In genomic region chr10:86792768-86793167, GRCh38 we compare ENCODE assay signal across 19 cellular contexts. TPM values are rescaled to one million over a fixed set of nuclear protein-coding genes. Genes with fewer than 3 reads are reported as not detected.
DNase-seq lines count a peak whose midpoint lies in the region; ATAC-seq and TF ChIP-seq lines count a peak whose summit lies in the region.
"Had no signal": no experiment of that assay in that cellular context is flagged by ENCODE, and none has a peak within 500 bp of the region (broad histone marks: within the 10 kb centered on the region; RNA-seq: fewer than 3 reads in every experiment).

No MANE protein-coding gene starts in this region.

- no peak for ATAC-seq in HG03354 (IDR thresholded peaks at IDR 0.05; ENCODE audit: poor library complexity, severe bottlenecking, unreplicated experiment)
- ATAC-seq: A549 had no signal

- H3K27ac ChIP-seq in A673 (ENCODE audit: low read depth, low read length, poor library complexity, severe bottlenecking) (peak overlapping the region; percentile 54), SK-N-MC (peak overlapping the region; percentile 67; the same call in 1 of the 2 replicates)
- H3K27ac ChIP-seq: A549 had no signal

- H3K9me3 Mint-ChIP-seq in progenitor cell of endocrine pancreas (ENCODE audit: low read depth) = no peaks in the 10 kb centered on the region
- H3K9me3 Mint-ChIP-seq: IgD-negative memory B cell had no signal

- peaks cover 9% of the 10 kb centered on the region for H3K4me1 Mint-ChIP-seq in progenitor cell of endocrine pancreas (ENCODE audit: low read depth)

- POLR2A ChIA-PET in A673 (lab: Charles Lee; ENCODE audit: low non-redundant PET) = no interaction called here

- H3K36me3 ChIP-seq in A673 (ENCODE audit: insufficient read depth, low read length, poor library complexity, severe bottlenecking) (no peaks in the 10 kb centered on the region), SK-N-MC (ENCODE audit: insufficient read depth, low read length) (no peaks in the 10 kb centered on the region)

- peak overlapping the region; percentile 2 for H3K27ac Mint-ChIP-seq in progenitor cell of endocrine pancreas

- H3K4me3 ChIP-seq in A673 (ENCODE audit: low read depth, low read length, poor library complexity, severe bottlenecking) = no peak overlapping the region
- H3K4me3 ChIP-seq in SK-N-MC = no peak overlapping the region
- H3K4me3 ChIP-seq in fibroblast of the aortic adventitia (ENCODE audit: low read depth, low read length) = no peak overlapping the region
- H3K4me3 ChIP-seq: A549 had no signal

- H3K36me3 Mint-ChIP-seq in progenitor cell of endocrine pancreas (ENCODE audit: insufficient read depth) = peaks cover 3% of the 10 kb centered on the region
- H3K36me3 Mint-ChIP-seq: CD4-positive, CD25-positive, alpha-beta regulatory T cell had no signal

- H3K27me3 Mint-ChIP-seq in progenitor cell of endocrine pancreas = no peaks in the 10 kb centered on the region
- H3K27me3 Mint-ChIP-seq: CD4-positive, CD25-positive, alpha-beta regulatory T cell; IgD-negative memory B cell had no signal

- intact Hi-C loops in A673 (cut with micrococcal nuclease; ENCODE audit: unreplicated experiment) = no loop called here

- no peak for DNase-seq in A673 (ENCODE audit: low spot score)
- DNase-seq in SK-N-MC (ENCODE audit: low read depth, low spot score) = no peak
- peak; percentile 49 for DNase-seq in fibroblast of the aortic adventitia (ENCODE audit: low read depth)
- DNase-seq in progenitor cell of endocrine pancreas (ENCODE audit: low spot score, unreplicated experiment) = no peak
- no peak for DNase-seq in DMS53 (lab: John Stamatoyannopoulos, UW)
- no peak for DNase-seq in NCI-H1436 treated with DMSO at 0.1 percent for 48 hours (lab: John Stamatoyannopoulos, UW)
- DNase-seq: Calu3; CD4-positive, CD25-positive, alpha-beta regulatory T cell; DMS153; MV-4-11; NCI-H1105 treated with DMSO at 0.1 percent for 48 hours; NCI-H1694; NCI-H2081; NCI-H2171; NCI-H524 treated with DMSO at 0.1 percent for 48 hours; NCI-H82 had no signal

- no peak overlapping the region for H3K4me3 Mint-ChIP-seq in progenitor cell of endocrine pancreas (ENCODE audit: low read depth)
- H3K4me3 Mint-ChIP-seq: CD4-positive, CD25-positive, alpha-beta regulatory T cell had no signal

- CTCF ChIA-PET in A673 (lab: Charles Lee) = no interaction called here

- no peak for TF ChIP-seq CTCF in A673 (conservative IDR thresholded peaks at IDR 0.05; ENCODE audit: low read depth, low read length)
- no peak for TF ChIP-seq CTCF in fibroblast of the aortic adventitia (IDR thresholded peaks at IDR 0.05; ENCODE audit: insufficient read depth, low read length)
- TF ChIP-seq CTCF in progenitor cell of endocrine pancreas (IDR thresholded peaks at IDR 0.05; ENCODE audit: unreplicated experiment) = no peak

- H3K27me3 ChIP-seq in A673 (replicated peaks; ENCODE audit: insufficient read depth, low read depth, low read length, poor library complexity) = no peaks in the 10 kb centered on the region

- no TSS peak for BruUV-seq in A673 (replicated peaks; lab: Mats Ljungman, UMichigan)

- H3K9me3 ChIP-seq in A673 (ENCODE audit: low read depth, low read length, poor library complexity, severe bottlenecking) (no peaks in the 10 kb centered on the region), SK-N-MC (ENCODE audit: low read depth, low read length) (no peaks in the 10 kb centered on the region)
- H3K9me3 ChIP-seq: A549 had no signal

- H3K4me1 ChIP-seq in A673 (ENCODE audit: insufficient read depth, low read length, poor library complexity, severe bottlenecking) = peaks cover 49% of the 10 kb centered on the region

- H3K9ac ChIP-seq in SK-N-MC (ENCODE audit: insufficient read length) = no peak overlapping the region

RNA-seq across cellular contexts. Expression of gene BMPR1A, which starts 36.3 kb away (rescaled TPM):
- 112 and 136 TPM in 2 replicates for total RNA-seq in A673 (2021)
- total RNA-seq in fibroblast of the aortic adventitia (ENCODE audit: low replicate concordance) = 57.8 and 74.7 TPM in 2 replicates
- total RNA-seq in progenitor cell of endocrine pancreas = 80.7 and 89.7 TPM in 2 replicates
